In the genomic region with DNA sequence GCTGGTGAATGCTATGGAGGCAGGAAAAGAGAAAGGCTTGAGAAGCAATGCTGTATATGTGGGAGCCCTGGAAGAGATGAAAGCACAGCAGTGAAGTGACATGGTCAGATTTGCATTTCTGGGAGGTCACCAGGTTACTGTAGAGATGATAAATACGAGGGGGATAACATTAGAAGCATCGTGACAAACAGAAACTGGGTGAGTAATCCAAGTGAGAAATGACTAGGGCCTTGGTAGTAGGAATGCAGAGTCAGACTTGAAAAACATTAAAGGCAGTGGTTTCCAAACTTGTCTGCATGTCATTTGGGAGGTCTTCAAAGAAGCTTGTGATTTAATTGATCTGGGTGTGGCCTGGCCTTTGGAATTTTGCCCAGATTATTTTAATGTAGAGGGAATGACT, we compare ENCODE assay signal across 9 cellular contexts. TPM values are rescaled to one million over a fixed set of nuclear protein-coding genes. Genes with fewer than 3 reads are reported as not detected.
DNase-seq lines count a peak whose midpoint lies in the region; ATAC-seq and TF ChIP-seq lines count a peak whose summit lies in the region.
"Had no signal": no experiment of that assay in that cellular context is flagged by ENCODE, and none has a peak within 500 bp of the region (broad histone marks: within the 10 kb centered on the region; RNA-seq: fewer than 3 reads in every experiment).

No MANE protein-coding gene starts in this region.

- H3K27me3 Mint-ChIP-seq in type B pancreatic cell (no peaks in the 10 kb centered on the region), glutamatergic neuron (ENCODE audit: unreplicated experiment) (no peaks in the 10 kb centered on the region)

- CTCF ChIA-PET in RWPE1 (lab: Yijun Ruan, JAX) = no interaction called here

- H3K4me1 Mint-ChIP-seq in type B pancreatic cell (ENCODE audit: unreplicated experiment) = peaks cover 7% of the 10 kb centered on the region
- no peaks in the 10 kb centered on the region for H3K4me1 Mint-ChIP-seq in glutamatergic neuron (ENCODE audit: low read depth, unreplicated experiment)

- DNase-seq in stimulated activated CD4-positive, alpha-beta T cell treated with anti-CD3 and anti-CD28 coated beads, Interleukin-1b, Interleukin-23, amount 100 ng/mL, for 48 hours = peak; percentile 3
- DNase-seq in stimulated activated CD4-positive, alpha-beta T cell treated with anti-CD3 and anti-CD28 coated beads, Interleukin-4, amount 100 ng/mL, for 4 hours = no peak
- DNase-seq in RWPE1 (ENCODE audit: low spot score) = peak; percentile 23
- no peak for DNase-seq in type B pancreatic cell (ENCODE audit: extremely low spot score, unreplicated experiment)
- no peak for DNase-seq in Kasumi-1 (lab: John Stamatoyannopoulos, UW)
- DNase-seq in glutamatergic neuron = no peak
- no peak for DNase-seq in midbrain (lab: John Stamatoyannopoulos, UW)
- DNase-seq: DMS153 had no signal

- peak overlapping the region; percentile 8 for H3K27ac Mint-ChIP-seq in type B pancreatic cell
- H3K27ac Mint-ChIP-seq in glutamatergic neuron (ENCODE audit: unreplicated experiment) = no peak overlapping the region

- TF ChIP-seq CTCF in RWPE1 (conservative IDR thresholded peaks at IDR 0.05; ENCODE audit: low read depth) = no peak
- no peak for TF ChIP-seq CTCF in type B pancreatic cell (conservative IDR thresholded peaks at IDR 0.05)
- TF ChIP-seq CTCF in glutamatergic neuron (IDR thresholded peaks at IDR 0.05; ENCODE audit: partially characterized antibody, unreplicated experiment) = no peak

- POLR2A ChIA-PET in RWPE1 (lab: Yijun Ruan, JAX; ENCODE audit: low non-redundant PET) = no interaction called here

- H3K27ac ChIP-seq in RWPE1 = no peak overlapping the region

- H3K4me3 Mint-ChIP-seq in type B pancreatic cell = no peak overlapping the region
- H3K4me3 Mint-ChIP-seq in glutamatergic neuron (ENCODE audit: unreplicated experiment) = no peak overlapping the region

- H3K36me3 Mint-ChIP-seq in type B pancreatic cell = peaks cover 16% of the 10 kb centered on the region
- H3K36me3 Mint-ChIP-seq in glutamatergic neuron (ENCODE audit: unreplicated experiment) = peaks cover 12% of the 10 kb centered on the region

- H3K9me3 Mint-ChIP-seq in type B pancreatic cell = no peaks in the 10 kb centered on the region
- peaks cover 3% of the 10 kb centered on the region for H3K9me3 Mint-ChIP-seq in glutamatergic neuron (ENCODE audit: unreplicated experiment)

- ATAC-seq in HG02798 (IDR thresholded peaks at IDR 0.05; ENCODE audit: poor library complexity, unreplicated experiment) = peak; percentile 97

RNA-seq across cellular contexts. Expression of a gene that starts 44.0 kb away (rescaled TPM):
- total RNA-seq in type B pancreatic cell (ENCODE audit: low replicate concordance) = 18.2 and 30.4 TPM in 2 replicates
- total RNA-seq in glutamatergic neuron (ENCODE audit: unreplicated experiment) = 3.5 TPM

Comparison
In these comparisons a context has a peak if more than half of its experiments do, and no peak if none do; other contexts are left out.
1. DNase-seq: peak in stimulated activated CD4-positive, alpha-beta T cell treated with anti-CD3 and anti-CD28 coated beads, Interleukin-1b, Interleukin-23, amount 100 ng/mL, for 48 hours (single experiment) and RWPE1 (single experiment); none in stimulated activated CD4-positive, alpha-beta T cell treated with anti-CD3 and anti-CD28 coated beads, Interleukin-4, amount 100 ng/mL, for 4 hours (0 of 2), type B pancreatic cell (single experiment), Kasumi-1 (0 of 2), glutamatergic neuron (single experiment) and midbrain (single experiment).